Comparison of ENCODE assay signal across 10 cellular contexts in the genomic region with DNA sequence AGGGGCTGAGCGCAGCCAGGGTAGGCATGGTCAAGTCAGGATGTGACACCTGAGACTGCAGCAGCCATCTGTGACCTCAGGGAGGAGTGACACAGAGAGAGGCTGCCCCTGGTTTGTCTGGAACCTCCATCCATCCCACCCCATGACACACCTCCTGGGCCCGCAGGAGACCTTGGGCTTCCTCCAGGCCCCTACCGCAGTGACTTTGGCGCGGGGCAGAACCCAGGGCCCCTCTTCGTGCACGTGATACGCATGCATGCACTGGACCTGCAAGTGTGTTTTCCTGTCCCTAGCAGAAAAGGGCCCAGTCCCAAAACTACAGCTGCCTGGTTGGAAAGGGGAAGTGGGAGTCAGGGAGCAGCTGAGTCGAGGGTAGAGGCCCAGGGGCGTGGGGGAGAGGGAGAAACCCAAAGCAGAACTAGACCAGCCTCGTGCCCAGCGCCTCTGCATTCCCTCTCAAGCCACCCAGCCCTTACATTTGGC. TPM values are rescaled to one million over a fixed set of nuclear protein-coding genes. Genes with fewer than 3 reads are reported as not detected.
DNase-seq lines count a peak whose midpoint lies in the region; ATAC-seq and TF ChIP-seq lines count a peak whose summit lies in the region.
"Had no signal": no experiment of that assay in that cellular context is flagged by ENCODE, and none has a peak within 500 bp of the region (broad histone marks: within the 10 kb centered on the region; RNA-seq: fewer than 3 reads in every experiment).

No MANE protein-coding gene starts in this region.

- H3K9me3 Mint-ChIP-seq in activated T-helper 2 cell treated with anti-CD3 and anti-CD28 coated beads, Interferon-gamma antibody, Interleukin-2, Interleukin-4, amounts not matched to agents 10 μg/mL and 5 μg/mL and 100 μg/mL, durations not matched to agents 14 hours and 24 hours and 36 hours = no peaks in the 10 kb centered on the region
- no peaks in the 10 kb centered on the region for H3K9me3 Mint-ChIP-seq in progenitor cell of endocrine pancreas (ENCODE audit: low read depth)
- H3K9me3 Mint-ChIP-seq: CD4-positive, alpha-beta T cell had no signal

- no peaks in the 10 kb centered on the region for H3K9me3 ChIP-seq in mucosa of rectum (ENCODE audit: control insufficient read depth in 2 of 2, low read length in 2 of 2)

- no peak overlapping the region for H3K4me3 Mint-ChIP-seq in activated T-helper 2 cell treated with anti-CD3 and anti-CD28 coated beads, Interferon-gamma antibody, Interleukin-2, Interleukin-4, amounts not matched to agents 10 μg/mL and 5 μg/mL and 100 μg/mL, durations not matched to agents 14 hours and 24 hours and 36 hours (ENCODE audit: low read depth)
- H3K4me3 Mint-ChIP-seq in progenitor cell of endocrine pancreas (ENCODE audit: low read depth) = no peak overlapping the region
- H3K4me3 Mint-ChIP-seq: CD4-positive, alpha-beta T cell had no signal

- no peaks in the 10 kb centered on the region for H3K36me3 Mint-ChIP-seq in activated T-helper 2 cell treated with anti-CD3 and anti-CD28 coated beads, Interferon-gamma antibody, Interleukin-2, Interleukin-4, amounts not matched to agents 10 μg/mL and 5 μg/mL and 100 μg/mL, durations not matched to agents 14 hours and 24 hours and 36 hours (ENCODE audit: low read depth)
- H3K36me3 Mint-ChIP-seq in progenitor cell of endocrine pancreas (ENCODE audit: insufficient read depth) = no peaks in the 10 kb centered on the region

- ATAC-seq in HG03108 (IDR thresholded peaks at IDR 0.05; ENCODE audit: unreplicated experiment) (peak; percentile 54), GM19351 (IDR thresholded peaks at IDR 0.05; ENCODE audit: unreplicated experiment) (no peak)

- intact Hi-C loops in activated T-helper 2 cell treated with anti-CD3 and anti-CD28 coated beads, Interferon-gamma antibody, Interleukin-2, Interleukin-4, amounts not matched to agents 10 μg/mL and 5 μg/mL and 100 μg/mL, durations not matched to agents 14 hours and 24 hours and 36 hours (cut with micrococcal nuclease) = no loop called here

- H3K4me3 ChIP-seq in mucosa of rectum (ENCODE audit: low read length in 2 of 2) = no peak overlapping the region

- H3K27ac ChIP-seq in mucosa of rectum (ENCODE audit: low read depth in 2 of 2, low read length in 2 of 2) = peak overlapping the region; percentile 22 to 28

- peaks cover 2% of the 10 kb centered on the region in 2 donors for H3K27me3 ChIP-seq in mucosa of rectum (ENCODE audit: control insufficient read depth in 2 of 2, insufficient read depth in 2 of 2, low read length in 2 of 2)

- H3K4me1 Mint-ChIP-seq in activated T-helper 2 cell treated with anti-CD3 and anti-CD28 coated beads, Interferon-gamma antibody, Interleukin-2, Interleukin-4, amounts not matched to agents 10 μg/mL and 5 μg/mL and 100 μg/mL, durations not matched to agents 14 hours and 24 hours and 36 hours (ENCODE audit: low read depth) = peaks cover 67% of the 10 kb centered on the region
- no peaks in the 10 kb centered on the region for H3K4me1 Mint-ChIP-seq in progenitor cell of endocrine pancreas (ENCODE audit: low read depth)

- H3K9ac ChIP-seq in mucosa of rectum (ENCODE audit: low read depth in 1 of 2, low read length in 2 of 2) = no peak overlapping the region

- peak overlapping the region; percentile 81 for H3K27ac Mint-ChIP-seq in activated T-helper 2 cell treated with anti-CD3 and anti-CD28 coated beads, Interferon-gamma antibody, Interleukin-2, Interleukin-4, amounts not matched to agents 10 μg/mL and 5 μg/mL and 100 μg/mL, durations not matched to agents 14 hours and 24 hours and 36 hours
- H3K27ac Mint-ChIP-seq in progenitor cell of endocrine pancreas = no peak overlapping the region
- H3K27ac Mint-ChIP-seq: CD4-positive, alpha-beta T cell had no signal

- H3K27me3 Mint-ChIP-seq in activated T-helper 2 cell treated with anti-CD3 and anti-CD28 coated beads, Interferon-gamma antibody, Interleukin-2, Interleukin-4, amounts not matched to agents 10 μg/mL and 5 μg/mL and 100 μg/mL, durations not matched to agents 14 hours and 24 hours and 36 hours (ENCODE audit: low read depth) = no peaks in the 10 kb centered on the region
- H3K27me3 Mint-ChIP-seq in progenitor cell of endocrine pancreas = peaks cover 44% of the 10 kb centered on the region
- H3K27me3 Mint-ChIP-seq: CD4-positive, alpha-beta T cell had no signal

- H3K4me1 ChIP-seq in mucosa of rectum (ENCODE audit: control insufficient read depth in 2 of 2, insufficient read depth in 2 of 2, low read length in 2 of 2) = peaks cover 0 to 4% of the 10 kb centered on the region in 2 donors

- H3K36me3 ChIP-seq in mucosa of rectum (ENCODE audit: control insufficient read depth in 2 of 2, insufficient read depth in 2 of 2, low read length in 2 of 2) = no peaks in the 10 kb centered on the region

- TF ChIP-seq CTCF in progenitor cell of endocrine pancreas (IDR thresholded peaks at IDR 0.05; ENCODE audit: unreplicated experiment) = no peak

- DNase-seq in C1 segment of cervical spinal cord (lab: John Stamatoyannopoulos, UW) (peak in 9 of 14 donors; percentile 8 to 65 (median 21)), progenitor cell of endocrine pancreas (ENCODE audit: low spot score, unreplicated experiment) (no peak), NCI-H2196 treated with DMSO at 0.1 percent for 48 hours (lab: John Stamatoyannopoulos, UW; ENCODE audit: unreplicated experiment) (no peak)
- no peak for DNase-seq in activated T-helper 2 cell treated with anti-CD3 and anti-CD28 coated beads, Interferon-gamma antibody, Interleukin-2, Interleukin-4, amounts not matched to agents 10 μg/mL and 5 μg/mL and 100 μg/mL, durations not matched to agents 14 hours and 24 hours and 36 hours (ENCODE audit: low spot score)
- no peak for DNase-seq in stimulated activated CD4-positive, alpha-beta T cell treated with anti-CD3 and anti-CD28 coated beads, Interleukin-15, amount 100 ng/mL, for 24 hours
- DNase-seq: activated CD4-positive, alpha-beta T cell treated with anti-CD3 and anti-CD28 coated beads, Interleukin-2, amount 50 U/mL, for 4 hours; CD4-positive, alpha-beta T cell had no signal

RNA-seq across cellular contexts. Expression of gene CYTH4, which starts 7.9 kb away (rescaled TPM):
- 45.9 and 49.8 TPM in 2 replicates for total RNA-seq in activated T-helper 2 cell treated with anti-CD3 and anti-CD28 coated beads, Interferon-gamma antibody, Interleukin-2, Interleukin-4, amounts not matched to agents 10 μg/mL and 5 μg/mL and 100 μg/mL, durations not matched to agents 14 hours and 24 hours and 36 hours
- total RNA-seq in progenitor cell of endocrine pancreas = not detected in 2 replicates

RNA-seq across cellular contexts. Expression of gene RAC2, which starts 30.4 kb away (rescaled TPM):
- total RNA-seq in activated T-helper 2 cell treated with anti-CD3 and anti-CD28 coated beads, Interferon-gamma antibody, Interleukin-2, Interleukin-4, amounts not matched to agents 10 μg/mL and 5 μg/mL and 100 μg/mL, durations not matched to agents 14 hours and 24 hours and 36 hours = 499 and 506 TPM in 2 replicates
- total RNA-seq in progenitor cell of endocrine pancreas = 1.7 and 1.9 TPM in 2 replicates

Comparison
In these comparisons a context has a peak if more than half of its experiments do, and no peak if none do; other contexts are left out.
1. DNase-seq: peak in C1 segment of cervical spinal cord (9 of 14); none in activated T-helper 2 cell treated with anti-CD3 and anti-CD28 coated beads, Interferon-gamma antibody, Interleukin-2, Interleukin-4, amounts not matched to agents 10 μg/mL and 5 μg/mL and 100 μg/mL, durations not matched to agents 14 hours and 24 hours and 36 hours (single experiment), progenitor cell of endocrine pancreas (single experiment), NCI-H2196 treated with DMSO at 0.1 percent for 48 hours (single experiment) and stimulated activated CD4-positive, alpha-beta T cell treated with anti-CD3 and anti-CD28 coated beads, Interleukin-15, amount 100 ng/mL, for 24 hours (single experiment).
2. RNA of gene CYTH4, which starts 7.9 kb away (total RNA-seq): 45.9 to 49.8 TPM in activated T-helper 2 cell treated with anti-CD3 and anti-CD28 coated beads, Interferon-gamma antibody, Interleukin-2, Interleukin-4, amounts not matched to agents 10 μg/mL and 5 μg/mL and 100 μg/mL, durations not matched to agents 14 hours and 24 hours and 36 hours; not detected in progenitor cell of endocrine pancreas; every median in the first group is over 10 times any median in the second.
3. RNA of gene RAC2, which starts 30.4 kb away (total RNA-seq): 499 to 506 TPM in activated T-helper 2 cell treated with anti-CD3 and anti-CD28 coated beads, Interferon-gamma antibody, Interleukin-2, Interleukin-4, amounts not matched to agents 10 μg/mL and 5 μg/mL and 100 μg/mL, durations not matched to agents 14 hours and 24 hours and 36 hours; 1.7 to 1.9 TPM in progenitor cell of endocrine pancreas; every median in the first group is over 100 times any median in the second.